ENCODE assay signal across 2 cellular contexts in the genomic region with DNA sequence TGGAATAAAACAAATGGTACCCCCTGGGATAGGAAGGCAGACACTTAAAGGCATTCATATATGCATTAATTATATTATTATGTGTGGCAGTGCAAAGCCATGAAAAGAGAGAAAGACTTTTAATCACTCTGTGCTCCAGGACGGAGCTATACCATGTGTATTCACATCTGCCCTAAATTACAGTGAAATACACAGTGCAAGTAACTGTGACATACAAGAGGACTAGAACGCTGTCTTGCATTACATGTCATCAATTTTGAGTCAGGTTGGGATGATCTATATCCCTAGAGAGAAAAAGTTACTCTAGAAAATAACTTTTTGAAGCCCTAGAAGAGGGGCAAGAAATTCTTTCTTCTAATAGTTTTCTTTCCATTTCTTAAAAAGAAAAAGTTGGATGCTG.
TF ChIP-seq lines count a peak whose summit lies in the region.

No MANE protein-coding gene starts in this region.

TF ChIP-seq in SK-N-SH treated with all-trans-retinoic acid at 6 μM for 48 hours, 23 proteins besides CTCF, POLR2A, EP300 and RAD21 (continued from another document):
- TF ChIP-seq, protein P1, sequence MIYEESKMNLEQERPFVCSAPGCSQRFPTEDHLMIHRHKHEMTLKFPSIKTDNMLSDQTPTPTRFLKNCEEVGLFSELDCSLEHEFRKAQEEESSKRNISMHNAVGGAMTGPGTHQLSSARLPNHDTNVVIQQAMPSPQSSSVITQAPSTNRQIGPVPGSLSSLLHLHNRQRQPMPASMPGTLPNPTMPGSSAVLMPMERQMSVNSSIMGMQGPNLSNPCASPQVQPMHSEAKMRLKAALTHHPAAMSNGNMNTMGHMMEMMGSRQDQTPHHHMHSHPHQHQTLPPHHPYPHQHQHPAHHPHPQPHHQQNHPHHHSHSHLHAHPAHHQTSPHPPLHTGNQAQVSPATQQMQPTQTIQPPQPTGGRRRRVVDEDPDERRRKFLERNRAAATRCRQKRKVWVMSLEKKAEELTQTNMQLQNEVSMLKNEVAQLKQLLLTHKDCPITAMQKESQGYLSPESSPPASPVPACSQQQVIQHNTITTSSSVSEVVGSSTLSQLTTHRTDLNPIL (CRISPR knock-in tag; IDR thresholded peaks at IDR 0.05; ENCODE audit: low read depth) = no peak
- TF ChIP-seq ESRRG (CRISPR knock-in tag; IDR thresholded peaks at IDR 0.05) = no peak
- TF ChIP-seq TOX (CRISPR knock-in tag; IDR thresholded peaks at IDR 0.05; ENCODE audit: borderline replicate concordance) = no peak
- TF ChIP-seq CSDC2 (CRISPR knock-in tag; IDR thresholded peaks at IDR 0.05) = no peak
- no peak for TF ChIP-seq ZNF70 (CRISPR knock-in tag; IDR thresholded peaks at IDR 0.05)
- TF ChIP-seq OSR1 (CRISPR knock-in tag; IDR thresholded peaks at IDR 0.05) = no peak
- TF ChIP-seq RARB (CRISPR knock-in tag; IDR thresholded peaks at IDR 0.05) = no peak
- TF ChIP-seq ZNF565 (CRISPR knock-in tag; conservative IDR thresholded peaks at IDR 0.05; ENCODE audit: low read depth) = no peak
- TF ChIP-seq TSHZ2 (CRISPR knock-in tag; IDR thresholded peaks at IDR 0.05) = no peak
- TF ChIP-seq ZFP30 (CRISPR knock-in tag; IDR thresholded peaks at IDR 0.05) = no peak
- TF ChIP-seq TCF4 (CRISPR knock-in tag; IDR thresholded peaks at IDR 0.05; ENCODE audit: borderline replicate concordance) = no peak
- no peak for TF ChIP-seq SNAI2 (CRISPR knock-in tag; IDR thresholded peaks at IDR 0.05)
- no peak for TF ChIP-seq PPARA (CRISPR knock-in tag; IDR thresholded peaks at IDR 0.05; ENCODE audit: borderline replicate concordance)
- no peak for TF ChIP-seq ZFP3 (CRISPR knock-in tag; IDR thresholded peaks at IDR 0.05)
- TF ChIP-seq, protein P2, sequence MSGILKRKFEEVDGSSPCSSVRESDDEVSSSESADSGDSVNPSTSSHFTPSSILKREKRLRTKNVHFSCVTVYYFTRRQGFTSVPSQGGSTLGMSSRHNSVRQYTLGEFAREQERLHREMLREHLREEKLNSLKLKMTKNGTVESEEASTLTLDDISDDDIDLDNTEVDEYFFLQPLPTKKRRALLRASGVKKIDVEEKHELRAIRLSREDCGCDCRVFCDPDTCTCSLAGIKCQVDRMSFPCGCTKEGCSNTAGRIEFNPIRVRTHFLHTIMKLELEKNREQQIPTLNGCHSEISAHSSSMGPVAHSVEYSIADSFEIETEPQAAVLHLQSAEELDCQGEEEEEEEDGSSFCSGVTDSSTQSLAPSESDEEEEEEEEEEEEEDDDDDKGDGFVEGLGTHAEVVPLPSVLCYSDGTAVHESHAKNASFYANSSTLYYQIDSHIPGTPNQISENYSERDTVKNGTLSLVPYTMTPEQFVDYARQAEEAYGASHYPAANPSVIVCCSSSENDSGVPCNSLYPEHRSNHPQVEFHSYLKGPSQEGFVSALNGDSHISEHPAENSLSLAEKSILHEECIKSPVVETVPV (CRISPR knock-in tag; IDR thresholded peaks at IDR 0.05) = no peak
- TF ChIP-seq, protein P3, sequence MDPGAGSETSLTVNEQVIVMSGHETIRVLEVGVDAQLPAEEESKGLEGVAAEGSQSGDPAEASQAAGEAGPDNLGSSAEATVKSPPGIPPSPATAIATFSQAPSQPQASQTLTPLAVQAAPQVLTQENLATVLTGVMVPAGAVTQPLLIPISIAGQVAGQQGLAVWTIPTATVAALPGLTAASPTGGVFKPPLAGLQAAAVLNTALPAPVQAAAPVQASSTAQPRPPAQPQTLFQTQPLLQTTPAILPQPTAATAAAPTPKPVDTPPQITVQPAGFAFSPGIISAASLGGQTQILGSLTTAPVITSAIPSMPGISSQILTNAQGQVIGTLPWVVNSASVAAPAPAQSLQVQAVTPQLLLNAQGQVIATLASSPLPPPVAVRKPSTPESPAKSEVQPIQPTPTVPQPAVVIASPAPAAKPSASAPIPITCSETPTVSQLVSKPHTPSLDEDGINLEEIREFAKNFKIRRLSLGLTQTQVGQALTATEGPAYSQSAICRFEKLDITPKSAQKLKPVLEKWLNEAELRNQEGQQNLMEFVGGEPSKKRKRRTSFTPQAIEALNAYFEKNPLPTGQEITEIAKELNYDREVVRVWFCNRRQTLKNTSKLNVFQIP (CRISPR knock-in tag; IDR thresholded peaks at IDR 0.05; ENCODE audit: borderline replicate concordance, low read depth) = no peak
- TF ChIP-seq ZC3H10 (CRISPR knock-in tag; IDR thresholded peaks at IDR 0.05) = no peak
TF ChIP-seq in SK-N-SH treated with all-trans-retinoic acid at 6 μM for 48 hours: peak in this region for 0.

TF ChIP-seq in SK-N-SH, 30 proteins besides CTCF, POLR2A, EP300 and RAD21 (continued from another document):
- TF ChIP-seq, protein P4, sequence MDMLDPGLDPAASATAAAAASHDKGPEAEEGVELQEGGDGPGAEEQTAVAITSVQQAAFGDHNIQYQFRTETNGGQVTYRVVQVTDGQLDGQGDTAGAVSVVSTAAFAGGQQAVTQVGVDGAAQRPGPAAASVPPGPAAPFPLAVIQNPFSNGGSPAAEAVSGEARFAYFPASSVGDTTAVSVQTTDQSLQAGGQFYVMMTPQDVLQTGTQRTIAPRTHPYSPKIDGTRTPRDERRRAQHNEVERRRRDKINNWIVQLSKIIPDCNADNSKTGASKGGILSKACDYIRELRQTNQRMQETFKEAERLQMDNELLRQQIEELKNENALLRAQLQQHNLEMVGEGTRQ (IDR thresholded peaks at IDR 0.05; ENCODE audit: borderline replicate concordance, low read depth, low read length) = no peak
- TF ChIP-seq NFIC (IDR thresholded peaks at IDR 0.05; ENCODE audit: borderline replicate concordance) (no peak), TEAD4 (IDR thresholded peaks at IDR 0.05; ENCODE audit: borderline replicate concordance, insufficient read depth) (no peak), TAF1 (IDR thresholded peaks at IDR 0.05; ENCODE audit: borderline replicate concordance, low read depth, low read length) (no peak), RXRA (IDR thresholded peaks at IDR 0.05; ENCODE audit: borderline replicate concordance, low read depth) (no peak), TCF12 (IDR thresholded peaks at IDR 0.05) (no peak), MAX (IDR thresholded peaks at IDR 0.05; ENCODE audit: low read depth) (no peak), GABPA (IDR thresholded peaks at IDR 0.05; ENCODE audit: low read depth) (no peak), SIN3A (IDR thresholded peaks at IDR 0.05; ENCODE audit: borderline replicate concordance, low read depth, low read length) (no peak)
- TF ChIP-seq, protein P5, sequence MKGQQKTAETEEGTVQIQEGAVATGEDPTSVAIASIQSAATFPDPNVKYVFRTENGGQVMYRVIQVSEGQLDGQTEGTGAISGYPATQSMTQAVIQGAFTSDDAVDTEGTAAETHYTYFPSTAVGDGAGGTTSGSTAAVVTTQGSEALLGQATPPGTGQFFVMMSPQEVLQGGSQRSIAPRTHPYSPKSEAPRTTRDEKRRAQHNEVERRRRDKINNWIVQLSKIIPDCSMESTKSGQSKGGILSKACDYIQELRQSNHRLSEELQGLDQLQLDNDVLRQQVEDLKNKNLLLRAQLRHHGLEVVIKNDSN (IDR thresholded peaks at IDR 0.05; ENCODE audit: borderline replicate concordance, low read depth) = no peak
- TF ChIP-seq, protein P6, sequence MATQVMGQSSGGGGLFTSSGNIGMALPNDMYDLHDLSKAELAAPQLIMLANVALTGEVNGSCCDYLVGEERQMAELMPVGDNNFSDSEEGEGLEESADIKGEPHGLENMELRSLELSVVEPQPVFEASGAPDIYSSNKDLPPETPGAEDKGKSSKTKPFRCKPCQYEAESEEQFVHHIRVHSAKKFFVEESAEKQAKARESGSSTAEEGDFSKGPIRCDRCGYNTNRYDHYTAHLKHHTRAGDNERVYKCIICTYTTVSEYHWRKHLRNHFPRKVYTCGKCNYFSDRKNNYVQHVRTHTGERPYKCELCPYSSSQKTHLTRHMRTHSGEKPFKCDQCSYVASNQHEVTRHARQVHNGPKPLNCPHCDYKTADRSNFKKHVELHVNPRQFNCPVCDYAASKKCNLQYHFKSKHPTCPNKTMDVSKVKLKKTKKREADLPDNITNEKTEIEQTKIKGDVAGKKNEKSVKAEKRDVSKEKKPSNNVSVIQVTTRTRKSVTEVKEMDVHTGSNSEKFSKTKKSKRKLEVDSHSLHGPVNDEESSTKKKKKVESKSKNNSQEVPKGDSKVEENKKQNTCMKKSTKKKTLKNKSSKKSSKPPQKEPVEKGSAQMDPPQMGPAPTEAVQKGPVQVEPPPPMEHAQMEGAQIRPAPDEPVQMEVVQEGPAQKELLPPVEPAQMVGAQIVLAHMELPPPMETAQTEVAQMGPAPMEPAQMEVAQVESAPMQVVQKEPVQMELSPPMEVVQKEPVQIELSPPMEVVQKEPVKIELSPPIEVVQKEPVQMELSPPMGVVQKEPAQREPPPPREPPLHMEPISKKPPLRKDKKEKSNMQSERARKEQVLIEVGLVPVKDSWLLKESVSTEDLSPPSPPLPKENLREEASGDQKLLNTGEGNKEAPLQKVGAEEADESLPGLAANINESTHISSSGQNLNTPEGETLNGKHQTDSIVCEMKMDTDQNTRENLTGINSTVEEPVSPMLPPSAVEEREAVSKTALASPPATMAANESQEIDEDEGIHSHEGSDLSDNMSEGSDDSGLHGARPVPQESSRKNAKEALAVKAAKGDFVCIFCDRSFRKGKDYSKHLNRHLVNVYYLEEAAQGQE (IDR thresholded peaks at IDR 0.05; ENCODE audit: low read depth, low read length) = no peak
